23 cellular contexts compared by ENCODE assay signal in genomic region chr11:44519989-44520737, GRCh38. TPM values are rescaled to one million over a fixed set of nuclear protein-coding genes. Genes with fewer than 3 reads are reported as not detected.
DNase-seq lines count a peak whose midpoint lies in the region; ATAC-seq, FAIRE-seq and TF ChIP-seq lines count a peak whose summit lies in the region.
"Had no signal": no experiment of that assay in that cellular context is flagged by ENCODE, and none has a peak within 500 bp of the region (broad histone marks: within the 10 kb centered on the region; RNA-seq: fewer than 3 reads in every experiment).

No MANE protein-coding gene starts in this region.

- no peak overlapping the region for H3K27ac Mint-ChIP-seq in natural killer cell treated with Interleukin-12 subunit alpha and Interleukin-12 subunit beta and Interleukin-15 and Interleukin-18, amount 100 ng/mL, for 72 hours
- no peak overlapping the region for H3K27ac Mint-ChIP-seq in natural killer cell
- no peak overlapping the region for H3K27ac Mint-ChIP-seq in endodermal cell
- H3K27ac Mint-ChIP-seq: activated CD8-positive, alpha-beta T cell treated with anti-CD3 and anti-CD28 coated beads for 36 hours; activated T-cell treated with anti-CD3 and anti-CD28 coated beads, Interleukin-2, amount 50 U/mL, for 24 hours; HFFc6 had no signal

- H3K36me3 ChIP-seq in pancreas (no peaks in the 10 kb centered on the region), vagina (no peaks in the 10 kb centered on the region), endodermal cell (ENCODE audit: control insufficient read depth, insufficient read depth, low read length) (no peaks in the 10 kb centered on the region)
- H3K36me3 ChIP-seq: BE2C had no signal

- no peaks in the 10 kb centered on the region for H3K4me1 ChIP-seq in pancreas
- H3K4me1 ChIP-seq in vagina: peaks cover 17% of the 10 kb centered on the region
- H3K4me1 ChIP-seq in endodermal cell (ENCODE audit: control insufficient read depth, insufficient read depth, low read length): no peaks in the 10 kb centered on the region
- H3K4me1 ChIP-seq: BE2C had no signal

- no peaks in the 10 kb centered on the region for H3K4me1 Mint-ChIP-seq in natural killer cell treated with Interleukin-12 subunit alpha and Interleukin-12 subunit beta and Interleukin-15 and Interleukin-18, amount 100 ng/mL, for 72 hours (ENCODE audit: low read depth in 2 of 2)
- no peaks in the 10 kb centered on the region for H3K4me1 Mint-ChIP-seq in natural killer cell
- peaks cover 4% of the 10 kb centered on the region for H3K4me1 Mint-ChIP-seq in endodermal cell

- H3K4me3 ChIP-seq in pancreas (no peak overlapping the region), vagina (peak overlapping the region in 1 of 2 donors; percentile 24), endodermal cell (ENCODE audit: low read length) (no peak overlapping the region)

- no peaks in the 10 kb centered on the region for H3K36me3 Mint-ChIP-seq in natural killer cell treated with Interleukin-12 subunit alpha and Interleukin-12 subunit beta and Interleukin-15 and Interleukin-18, amount 100 ng/mL, for 72 hours
- H3K36me3 Mint-ChIP-seq in natural killer cell (no peaks in the 10 kb centered on the region), endodermal cell (ENCODE audit: low read depth) (no peaks in the 10 kb centered on the region)

- DNase-seq in natural killer cell treated with Interleukin-12 subunit alpha and Interleukin-12 subunit beta and Interleukin-15 and Interleukin-18, amount 100 ng/mL, for 72 hours (ENCODE audit: low spot score): no peak
- DNase-seq in natural killer cell (no peak), left kidney (ENCODE audit: low read depth, low spot score) (peak; percentile 95), pancreas (peak in 1 of 6 donors; percentile 32), vagina (ENCODE audit: extremely low spot score in 2 of 2) (no peak), endodermal cell (no peak), DMS79 treated with DMSO at 0.1 percent for 48 hours (lab: John Stamatoyannopoulos, UW) (no peak)
- DNase-seq: activated CD4-positive, CD25-positive, alpha-beta regulatory T cell; activated CD8-positive, alpha-beta T cell treated with anti-CD3 and anti-CD28 coated beads for 36 hours; activated naive CD4-positive, alpha-beta T cell treated with Interleukin-2 at 50 U/mL for 16 hours; activated T-cell treated with anti-CD3 and anti-CD28 coated beads, Interleukin-2, amount 50 U/mL, for 24 hours; BE2C; Calu3; central memory CD4-positive, alpha-beta T cell; HFFc6; NCI-H1436; NCI-H524; SK-N-SH; stimulated activated CD4-positive, alpha-beta T cell treated with anti-CD3 and anti-CD28 coated beads, Interleukin-4, amount 100 ng/mL, for 24 hours; T1000 had no signal

- FAIRE-seq in pancreas (lab: Jason Lieb, UNC): no peak
- FAIRE-seq: A204.1, HepG2 had no signal

- H3K27ac ChIP-seq in pancreas: no peak overlapping the region
- peak overlapping the region; percentile 30 for H3K27ac ChIP-seq in vagina
- no peak overlapping the region for H3K27ac ChIP-seq in endodermal cell (ENCODE audit: low read depth, low read length)

- TF ChIP-seq CTCF in natural killer cell (IDR thresholded peaks at IDR 0.05) (no peak), pancreas (IDR thresholded peaks at IDR 0.05) (no peak), vagina (IDR thresholded peaks at IDR 0.05) (no peak), endodermal cell (conservative IDR thresholded peaks at IDR 0.05) (no peak)

- H3K9me3 ChIP-seq in pancreas: no peaks in the 10 kb centered on the region
- no peaks in the 10 kb centered on the region for H3K9me3 ChIP-seq in vagina
- H3K9me3 ChIP-seq in endodermal cell (ENCODE audit: control insufficient read depth, low read length): no peaks in the 10 kb centered on the region
- H3K9me3 ChIP-seq: BE2C, SK-N-SH had no signal

- peaks cover 18 to 42% of the 10 kb centered on the region in 2 donors for H3K27me3 Mint-ChIP-seq in natural killer cell treated with Interleukin-12 subunit alpha and Interleukin-12 subunit beta and Interleukin-15 and Interleukin-18, amount 100 ng/mL, for 72 hours
- peaks cover 13 to 22% of the 10 kb centered on the region in 2 donors for H3K27me3 Mint-ChIP-seq in natural killer cell (ENCODE audit: low read depth in 2 of 2)
- H3K27me3 Mint-ChIP-seq in endodermal cell (ENCODE audit: insufficient read depth): peaks cover 10% of the 10 kb centered on the region

- intact Hi-C loops in natural killer cell (cut with micrococcal nuclease): no loop called here
- intact Hi-C loops in pancreas (cut with DNase I): no loop called here
- intact Hi-C loops in vagina (cut with DNase I): no loop called here

- no peak overlapping the region for H3K9ac ChIP-seq in endodermal cell (ENCODE audit: extremely low read depth, low read length, poor library complexity, severe bottlenecking)
- H3K9ac ChIP-seq: SK-N-SH had no signal

- TF ChIP-seq POLR2A in vagina (IDR thresholded peaks at IDR 0.05): no peak

- WGBS in pancreas, 2 donors: 52 to 56% methylated on average over 40 to 43 of the region's 43 CpGs
- WGBS in endodermal cell (ENCODE audit: insufficient coverage in 1 of 2, insufficient read length in 1 of 2), 2 experiments: 77 to 87% methylated on average over 21 to 43 of the region's 43 CpGs

- no peaks in the 10 kb centered on the region for H3K9me3 Mint-ChIP-seq in natural killer cell treated with Interleukin-12 subunit alpha and Interleukin-12 subunit beta and Interleukin-15 and Interleukin-18, amount 100 ng/mL, for 72 hours
- H3K9me3 Mint-ChIP-seq in natural killer cell (no peaks in the 10 kb centered on the region), endodermal cell (no peaks in the 10 kb centered on the region)
- H3K9me3 Mint-ChIP-seq: activated CD8-positive, alpha-beta T cell treated with anti-CD3 and anti-CD28 coated beads for 36 hours; activated T-cell treated with anti-CD3 and anti-CD28 coated beads, Interleukin-2, amount 50 U/mL, for 24 hours; HFFc6 had no signal

- H3K27me3 ChIP-seq in pancreas (no peaks in the 10 kb centered on the region), vagina (no peaks in the 10 kb centered on the region), endodermal cell (ENCODE audit: control insufficient read depth, insufficient read depth, low read length, poor library complexity, severe bottlenecking) (no peaks in the 10 kb centered on the region)
- H3K27me3 ChIP-seq: BE2C had no signal

- peak; percentile 34 to 35 for ATAC-seq in natural killer cell treated with Interleukin-12 subunit alpha and Interleukin-12 subunit beta and Interleukin-15 and Interleukin-18, amount 100 ng/mL, for 72 hours
- ATAC-seq in natural killer cell (no peak), pancreas (peak in 3 of 4 donors; percentile 14 to 55 (median 43)), GM21367 (IDR thresholded peaks at IDR 0.05; ENCODE audit: unreplicated experiment) (no peak)
- ATAC-seq: activated CD8-positive, alpha-beta T cell treated with anti-CD3 and anti-CD28 coated beads for 36 hours; HepG2 had no signal

- H3K4me3 Mint-ChIP-seq in natural killer cell treated with Interleukin-12 subunit alpha and Interleukin-12 subunit beta and Interleukin-15 and Interleukin-18, amount 100 ng/mL, for 72 hours: no peak overlapping the region
- H3K4me3 Mint-ChIP-seq in natural killer cell (no peak overlapping the region), endodermal cell (no peak overlapping the region)
- H3K4me3 Mint-ChIP-seq: activated CD8-positive, alpha-beta T cell treated with anti-CD3 and anti-CD28 coated beads for 36 hours; activated T-cell treated with anti-CD3 and anti-CD28 coated beads, Interleukin-2, amount 50 U/mL, for 24 hours; HFFc6 had no signal

RNA-seq across cellular contexts. Expression of gene CD82, which starts 45.3 kb away (rescaled TPM):
- total RNA-seq in natural killer cell treated with Interleukin-12 subunit alpha and Interleukin-12 subunit beta and Interleukin-15 and Interleukin-18, amount 100 ng/mL, for 72 hours: 100 to 1,000 TPM in 1 of 2 donors, 10 to 100 TPM in 1; 39.3 to 158 TPM
- total RNA-seq in natural killer cell (10 to 100 TPM; 11.6 to 42.1 (median 13.0) TPM), pancreas (10 to 100 TPM; 26.5 to 45.6 (median 32.5) TPM), vagina (91.6 TPM), endodermal cell (1 to 10 TPM; 1.7 to 3.0 TPM)
- 10 to 100 TPM; 29.1 to 64.6 TPM for polyA plus RNA-seq in pancreas
- polyA plus RNA-seq in endodermal cell (2013, experiment 1 of 2): 19.6 TPM
- polyA plus RNA-seq in endodermal cell (2013, experiment 2 of 2): 12.6 TPM
- total RNA-seq: HepG2 had no signal

Comparison
In these comparisons a context has a peak if more than half of its experiments do, and no peak if none do; other contexts are left out.
1. ATAC-seq: peak in natural killer cell treated with Interleukin-12 subunit alpha and Interleukin-12 subunit beta and Interleukin-15 and Interleukin-18, amount 100 ng/mL, for 72 hours (2 of 2) and pancreas (3 of 4); none in natural killer cell (0 of 3) and GM21367 (single experiment).